Comparison of ENCODE assay signal across 8 cellular contexts in the genomic region with DNA sequence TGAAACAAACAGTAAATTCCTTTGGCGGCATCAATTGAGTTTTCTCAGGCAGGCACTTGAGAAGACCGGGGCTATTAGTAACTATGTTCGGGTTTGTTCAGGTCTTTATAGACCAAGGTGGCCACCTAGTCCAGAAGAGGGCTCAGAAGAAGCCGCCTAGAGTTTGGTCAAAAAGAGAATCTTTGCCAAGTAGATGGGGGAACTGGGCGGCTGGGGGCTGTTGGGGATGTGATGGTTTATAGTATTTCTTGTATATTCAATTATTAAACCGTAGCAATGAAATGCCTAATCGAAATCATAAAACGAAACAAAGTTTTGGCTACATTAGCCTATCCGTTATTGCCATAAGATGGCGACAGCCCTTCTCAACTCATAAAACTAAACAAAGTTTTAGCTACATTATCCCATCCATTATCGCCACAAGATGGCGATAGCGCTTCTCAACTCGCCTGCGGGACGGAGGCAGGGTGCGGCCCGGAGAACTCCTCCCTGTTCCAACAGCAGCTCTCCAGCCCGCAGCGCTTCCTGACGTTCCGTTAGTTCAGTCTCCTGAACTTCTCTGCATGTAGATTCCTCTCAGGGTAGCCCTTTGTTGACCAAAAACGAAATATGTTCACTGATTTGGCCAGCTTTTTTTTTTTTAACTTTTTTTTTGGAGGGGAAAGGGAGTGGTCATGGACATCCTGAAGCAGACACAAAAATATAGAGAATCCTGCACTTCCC.
DNase-seq lines count a peak whose midpoint lies in the region; ATAC-seq, FAIRE-seq and TF ChIP-seq lines count a peak whose summit lies in the region.

No MANE protein-coding gene starts in this region.

- POLR2A ChIA-PET in CD8-positive, alpha-beta T cell (lab: Charles Lee): interaction anchor here (0.6 to 2.2 kb wide), 8 partner anchors 19 to 766 kb away, joined by 3 to 23 read pairs (median 3); a partner anchor contains a TSS

- WGBS in pancreas, 2 donors: 18 to 19% methylated on average over 23 of the region's 23 CpGs

- H3K36me3 ChIP-seq in CD8-positive, alpha-beta T cell (ENCODE audit: insufficient read depth, low read length): no peaks in the 10 kb centered on the region
- H3K36me3 ChIP-seq in SJCRH30 (0 out of 2 replicates have a peak, but pooled peaks cover 2% of the 10 kb centered on the region), pancreas (no peaks in the 10 kb centered on the region)

- H3K27ac Mint-ChIP-seq in CD8-positive, alpha-beta T cell: peak overlapping the region; percentile 77
- H3K27ac Mint-ChIP-seq in type B pancreatic cell: peak overlapping the region; percentile 87

- peak; percentile 62 to 86 (median 81) for DNase-seq in CD8-positive, alpha-beta T cell
- peak; percentile 94 for DNase-seq in HS-27A (ENCODE audit: low read depth)
- peak; percentile 88 to 93 for DNase-seq in SJCRH30
- peak; percentile 25 to 62 (median 54) for DNase-seq in activated naive CD4-positive, alpha-beta T cell (lab: John Stamatoyannopoulos, UW)
- peak; percentile 89 for DNase-seq in glomerular visceral epithelial cell (ENCODE audit: extremely low spot score)
- peak; percentile 74 to 89 (median 83) for DNase-seq in pancreas
- DNase-seq in type B pancreatic cell (ENCODE audit: extremely low spot score, unreplicated experiment): peak; percentile 88

- H3K27ac ChIP-seq in CD8-positive, alpha-beta T cell (ENCODE audit: low read depth, low read length): no peak overlapping the region
- H3K27ac ChIP-seq in SJCRH30 (peak overlapping the region; percentile 34; the same call in 1 of the 2 replicates), pancreas (no peak overlapping the region)

- H3K4me1 Mint-ChIP-seq in CD8-positive, alpha-beta T cell (ENCODE audit: low read depth): peaks cover 16% of the 10 kb centered on the region
- peaks cover 22% of the 10 kb centered on the region for H3K4me1 Mint-ChIP-seq in type B pancreatic cell (ENCODE audit: unreplicated experiment)

- H3K27me3 Mint-ChIP-seq in CD8-positive, alpha-beta T cell (ENCODE audit: low read depth): no peaks in the 10 kb centered on the region
- H3K27me3 Mint-ChIP-seq in type B pancreatic cell: no peaks in the 10 kb centered on the region

- H3K9me3 Mint-ChIP-seq in CD8-positive, alpha-beta T cell: no peaks in the 10 kb centered on the region
- H3K9me3 Mint-ChIP-seq in type B pancreatic cell: no peaks in the 10 kb centered on the region

- peak; percentile 86 for FAIRE-seq in pancreas (lab: Jason Lieb, UNC)

- peak overlapping the region; percentile 71 for H3K4me3 Mint-ChIP-seq in CD8-positive, alpha-beta T cell
- peak overlapping the region; percentile 84 for H3K4me3 Mint-ChIP-seq in type B pancreatic cell

- H3K27me3 ChIP-seq in CD8-positive, alpha-beta T cell (ENCODE audit: insufficient read depth, low read length): no peaks in the 10 kb centered on the region
- H3K27me3 ChIP-seq in SJCRH30 (no peaks in the 10 kb centered on the region), pancreas (no peaks in the 10 kb centered on the region)

- H3K4me1 ChIP-seq in CD8-positive, alpha-beta T cell (ENCODE audit: insufficient read depth, low read length): peaks cover 14% of the 10 kb centered on the region
- no peaks in the 10 kb centered on the region for H3K4me1 ChIP-seq in SJCRH30
- H3K4me1 ChIP-seq in pancreas: no peaks in the 10 kb centered on the region

- ATAC-seq in CD8-positive, alpha-beta T cell: peak; percentile 75
- peak; percentile 65 for ATAC-seq in GM19438 (IDR thresholded peaks at IDR 0.05; ENCODE audit: low read depth, unreplicated experiment)
- ATAC-seq in pancreas: peak; percentile 79 to 90 (median 84)

- CTCF ChIA-PET in CD8-positive, alpha-beta T cell (lab: Charles Lee): interaction anchor here (0.7 to 2.6 kb wide), 18 partner anchors 9 to 773 kb away, joined by 3 to 49 read pairs (median 4); a partner anchor contains a TSS

- H3K9me3 ChIP-seq in CD8-positive, alpha-beta T cell (ENCODE audit: low read length): no peaks in the 10 kb centered on the region
- H3K9me3 ChIP-seq in SJCRH30 (replicated peaks) (no peaks in the 10 kb centered on the region), pancreas (no peaks in the 10 kb centered on the region)

- intact Hi-C loops in CD8-positive, alpha-beta T cell (cut with DNase I, micrococcal nuclease): loop anchor here (1.0 kb wide), 2 partner anchors 31 to 669 kb away; no protein-coding TSS in a partner anchor
- intact Hi-C loops in pancreas (cut with DNase I): no loop called here

- TF ChIP-seq CTCF in CD8-positive, alpha-beta T cell (IDR thresholded peaks at IDR 0.05): peak; percentile 95
- TF ChIP-seq CTCF in pancreas (IDR thresholded peaks at IDR 0.05) (peak; percentile 45 to 63 (median 56)), type B pancreatic cell (conservative IDR thresholded peaks at IDR 0.05) (peak; percentile 86)

- no peaks in the 10 kb centered on the region for H3K36me3 Mint-ChIP-seq in CD8-positive, alpha-beta T cell
- H3K36me3 Mint-ChIP-seq in type B pancreatic cell: peaks cover 4% of the 10 kb centered on the region

- peak overlapping the region; percentile 24 for H3K4me3 ChIP-seq in CD8-positive, alpha-beta T cell (ENCODE audit: low read depth, low read length)
- H3K4me3 ChIP-seq in SJCRH30 (peak overlapping the region; percentile 55), pancreas (peak overlapping the region in 1 of 4 donors; percentile 22)

Comparison
In these comparisons a context has a peak if more than half of its experiments do, and no peak if none do; other contexts are left out.
1. intact Hi-C loops: an anchor here in CD8-positive, alpha-beta T cell (1.0 kb wide); none called in pancreas.